Comparison of ENCODE assay signal across 8 cellular contexts in genomic region chr5:33850100-33850594, GRCh38. TPM values are rescaled to one million over a fixed set of nuclear protein-coding genes. Genes with fewer than 3 reads are reported as not detected.
DNase-seq lines count a peak whose midpoint lies in the region; ATAC-seq and TF ChIP-seq lines count a peak whose summit lies in the region.

No MANE protein-coding gene starts in this region.

- no peaks in the 10 kb centered on the region for H4K20me1 ChIP-seq in GM23248 (ENCODE audit: insufficient read depth)

- WGBS in GM23248 (ENCODE audit: low coverage in 1 of 2, low lambda C conversion rate in 2 of 2, missing lambda C conversion rate in 2 of 2), 2 experiments, result 81 to 84% methylated on average over 9 of the region's 9 CpGs

- no peaks in the 10 kb centered on the region for H3K9me2 ChIP-seq in GM23248 (ENCODE audit: insufficient read depth)

- no peak overlapping the region for H3K4me2 ChIP-seq in GM23248 (ENCODE audit: unreplicated experiment)

- DNase-seq in GM23248 (peak; percentile 64), skeletal muscle cell (ENCODE audit: low read depth) (peak; percentile 41), mesenteric fat pad (ENCODE audit: low spot score) (no peak), DMS153 treated with DMSO at 0.1 percent for 48 hours (lab: John Stamatoyannopoulos, UW; ENCODE audit: unreplicated experiment) (no peak), left lung (no peak)
- peak; percentile 1 for DNase-seq in activated naive CD8-positive, alpha-beta T cell treated with anti-CD3 and anti-CD28 coated beads, Interleukin-2, amount 50 U/mL, for 16 hours (ENCODE audit: low read depth, low spot score)

- no peak overlapping the region for H2AFZ ChIP-seq in GM23248

- no peaks in the 10 kb centered on the region for H3K27me3 ChIP-seq in GM23248 (replicated peaks; ENCODE audit: insufficient read depth)
- no peaks in the 10 kb centered on the region for H3K27me3 ChIP-seq in left lung

- in situ Hi-C loops in GM23248 (cut with MboI), result no loop called here

- H3K4me3 ChIP-seq in GM23248 (no peak overlapping the region), skeletal muscle cell (ENCODE audit: low read depth, low read length) (no peak overlapping the region), left lung (no peak overlapping the region)

- H3K36me3 ChIP-seq in GM23248 (ENCODE audit: low read depth) (no peaks in the 10 kb centered on the region), KOPT-K1 (ENCODE audit: insufficient read depth, low read length) (no peaks in the 10 kb centered on the region), left lung (no peaks in the 10 kb centered on the region)

- H3K79me2 ChIP-seq in GM23248 (ENCODE audit: insufficient read depth), result peaks cover 28% of the 10 kb centered on the region

- no peak overlapping the region for H3K9ac ChIP-seq in GM23248

- TF ChIP-seq CTCF in left lung (IDR thresholded peaks at IDR 0.05), result no peak

- ATAC-seq in GM18498 (IDR thresholded peaks at IDR 0.05; ENCODE audit: unreplicated experiment) (peak; percentile 97), left lung (no peak)

- H3K27ac ChIP-seq in GM23248 (no peak overlapping the region), KOPT-K1 (ENCODE audit: low read depth, low read length, poor library complexity, severe bottlenecking) (peak overlapping the region; percentile 19), left lung (no peak overlapping the region)

- H3K9me3 ChIP-seq in GM23248 (ENCODE audit: low read depth) (no peaks in the 10 kb centered on the region), KOPT-K1 (ENCODE audit: insufficient read depth, low read length, poor library complexity, severe bottlenecking) (no peaks in the 10 kb centered on the region), left lung (no peaks in the 10 kb centered on the region)

- H3F3A ChIP-seq in GM23248 (ENCODE audit: insufficient read depth), result peaks cover 27% of the 10 kb centered on the region

- H3K4me1 ChIP-seq in GM23248 (ENCODE audit: insufficient read depth) (peaks cover 45% of the 10 kb centered on the region), left lung (no peaks in the 10 kb centered on the region)

- intact Hi-C loops in left lung (cut with DNase I), result no loop called here

RNA-seq across cellular contexts. Expression of gene ADAMTS12, which starts 41.6 kb away (rescaled TPM):
- total RNA-seq in GM23248 (2014; rRNA removed; shearing (Covaris generic)), result 10.1 and 11.5 TPM in 2 replicates
- 7.8 and 8.5 TPM in 2 replicates for polyA plus RNA-seq in GM23248 (2016; fragmentation: Nextera tagmentation; extraction: Ambion mirVana)
- 41.2 TPM for total RNA-seq in mesenteric fat pad
- total RNA-seq in left lung, result 10 to 100 TPM; 11.6 to 34.4 TPM

Comparison
In these comparisons a context has a peak if more than half of its experiments do, and no peak if none do; other contexts are left out.
1. DNase-seq: peak in GM23248 (single experiment), activated naive CD8-positive, alpha-beta T cell treated with anti-CD3 and anti-CD28 coated beads, Interleukin-2, amount 50 U/mL, for 16 hours (single experiment) and skeletal muscle cell (single experiment); none in mesenteric fat pad (single experiment), DMS153 treated with DMSO at 0.1 percent for 48 hours (single experiment) and left lung (0 of 2).